ENCODE assay signal across 10 cellular contexts in genomic region chr13:44271031-44271433, GRCh38.
DNase-seq lines count a peak whose midpoint lies in the region; ATAC-seq and TF ChIP-seq lines count a peak whose summit lies in the region.
"Had no signal": no experiment of that assay in that cellular context is flagged by ENCODE, and none has a peak within 500 bp of the region (broad histone marks: within the 10 kb centered on the region; RNA-seq: fewer than 3 reads in every experiment).

No MANE protein-coding gene starts in this region.

- no peak overlapping the region for H3K4me2 ChIP-seq in hepatocyte

- DNase-seq in NCI-H226 (peak; percentile 20), brain microvascular endothelial cell (no peak), hepatocyte (ENCODE audit: low spot score) (peak; percentile 18), substantia nigra (lab: John Stamatoyannopoulos, UW) (no peak), MV-4-11 (lab: John Stamatoyannopoulos, UW) (no peak)
- DNase-seq: stimulated activated CD4-positive, alpha-beta T cell treated with anti-CD3 and anti-CD28 coated beads, Interleukin-12 subunit alpha, Interleukin-12 subunit beta, amount 100 ng/mL, for 4 hours had no signal

- H3K36me3 ChIP-seq in brain microvascular endothelial cell (replicated peaks) (no peaks in the 10 kb centered on the region), hepatocyte (replicated peaks; ENCODE audit: insufficient read depth, low read depth) (no peaks in the 10 kb centered on the region)

- H3K4me1 ChIP-seq in hepatocyte (ENCODE audit: insufficient read depth), result peaks cover 32% of the 10 kb centered on the region

- no peaks in the 10 kb centered on the region for H3K9me3 ChIP-seq in hepatocyte (ENCODE audit: low read depth)

- H3K27ac ChIP-seq in brain microvascular endothelial cell, result peak overlapping the region; percentile 1
- peak overlapping the region; percentile 76 for H3K27ac ChIP-seq in hepatocyte
- H3K27ac ChIP-seq in substantia nigra (ENCODE audit: low read depth, low read length, poor library complexity, severe bottlenecking), result peak overlapping the region; percentile 2

- no peaks in the 10 kb centered on the region for H3K79me2 ChIP-seq in hepatocyte

- no peaks in the 10 kb centered on the region for H3K27me3 ChIP-seq in brain microvascular endothelial cell (replicated peaks)
- no peaks in the 10 kb centered on the region for H3K27me3 ChIP-seq in hepatocyte

- in situ Hi-C loops in brain microvascular endothelial cell (cut with HindIII; ENCODE audit: low pct_ligation_motif_present, low sequenced_read_pairs), result no loop called here

- TF ChIP-seq CTCF in brain microvascular endothelial cell (IDR thresholded peaks at IDR 0.05; ENCODE audit: low read depth, low read length, missing control alignments), result no peak
- TF ChIP-seq CTCF in hepatocyte (IDR thresholded peaks at IDR 0.05; ENCODE audit: poor library complexity), result no peak

- H3K9me2 ChIP-seq in hepatocyte (replicated peaks; ENCODE audit: insufficient read depth), result no peaks in the 10 kb centered on the region

- WGBS in hepatocyte (ENCODE audit: low lambda C conversion rate, missing lambda C conversion rate), result 47% methylated on average over 4 of the region's 4 CpGs

- H4K20me1 ChIP-seq in hepatocyte (ENCODE audit: insufficient read depth, poor library complexity, severe bottlenecking), result no peaks in the 10 kb centered on the region

- ATAC-seq in GM21423 (IDR thresholded peaks at IDR 0.05; ENCODE audit: unreplicated experiment) (no peak), HG02571 (IDR thresholded peaks at IDR 0.05; ENCODE audit: unreplicated experiment) (no peak), HG03196 (IDR thresholded peaks at IDR 0.05; ENCODE audit: unreplicated experiment) (no peak)
- ATAC-seq: stimulated activated effector memory CD8-positive, alpha-beta T cell treated with anti-CD3 and anti-CD28 coated beads, Interleukin-12 subunit alpha, Interleukin-12 subunit beta, amount 100 ng/mL, for 72 hours had no signal

- no peak overlapping the region for H3K4me3 ChIP-seq in brain microvascular endothelial cell (ENCODE audit: low read depth, low read length)
- no peak overlapping the region for H3K4me3 ChIP-seq in hepatocyte

- H2AFZ ChIP-seq in hepatocyte, result no peak overlapping the region

Comparison
In these comparisons a context has a peak if more than half of its experiments do, and no peak if none do; other contexts are left out.
1. DNase-seq: peak in NCI-H226 (single experiment) and hepatocyte (single experiment); none in brain microvascular endothelial cell (single experiment), substantia nigra (0 of 49) and MV-4-11 (single experiment).
2. H3K27ac ChIP-seq: peak in every context shown above with its lines; median percentile 76 in hepatocyte; 2 in substantia nigra; 1 in brain microvascular endothelial cell.